1 cellular context compared by ENCODE assay signal in the genomic region with DNA sequence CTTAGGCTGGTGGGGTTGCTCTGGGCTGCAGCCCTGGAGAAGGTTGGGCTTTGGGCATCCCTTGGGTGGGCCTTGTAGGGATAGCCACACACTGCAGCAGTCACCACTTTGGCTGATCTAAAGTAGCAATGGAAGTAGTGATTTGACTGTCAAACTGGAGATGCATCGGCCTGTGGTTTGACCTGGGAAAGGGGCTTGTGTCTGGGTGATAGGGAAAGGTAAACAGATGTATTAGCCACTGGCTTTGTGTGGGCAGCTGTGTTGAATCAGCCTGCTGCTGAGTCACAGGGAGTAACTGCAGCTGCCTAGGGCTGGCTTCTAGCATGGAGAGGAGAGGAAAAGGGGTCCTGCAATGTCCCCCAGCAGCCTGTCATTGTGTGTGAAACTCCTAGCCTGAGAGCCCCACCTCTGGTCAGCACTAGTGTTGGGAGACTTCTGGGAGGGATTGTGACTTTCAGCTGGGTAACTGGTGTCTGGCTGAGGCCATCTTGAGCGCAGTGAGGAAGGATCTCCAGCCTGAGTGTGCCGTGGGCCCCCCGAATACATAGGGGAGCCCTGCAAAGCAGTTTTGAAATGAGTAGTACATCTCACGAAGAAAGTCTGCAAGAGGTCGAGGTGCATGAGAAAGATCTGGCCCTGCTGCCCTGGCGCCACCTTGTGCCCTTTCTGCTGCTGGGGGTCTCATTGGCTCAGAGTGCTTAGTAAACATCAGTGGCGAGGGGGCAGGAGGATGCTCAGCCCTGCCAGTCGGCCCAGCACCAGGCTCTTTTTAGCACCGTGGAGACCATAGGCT.
TF ChIP-seq lines count a peak whose summit lies in the region.

No MANE protein-coding gene starts in this region.

TF ChIP-seq in HEK293, 187 proteins besides CTCF, POLR2A, EP300 and RAD21 (continued from another document):
- TF ChIP-seq, protein P1, sequence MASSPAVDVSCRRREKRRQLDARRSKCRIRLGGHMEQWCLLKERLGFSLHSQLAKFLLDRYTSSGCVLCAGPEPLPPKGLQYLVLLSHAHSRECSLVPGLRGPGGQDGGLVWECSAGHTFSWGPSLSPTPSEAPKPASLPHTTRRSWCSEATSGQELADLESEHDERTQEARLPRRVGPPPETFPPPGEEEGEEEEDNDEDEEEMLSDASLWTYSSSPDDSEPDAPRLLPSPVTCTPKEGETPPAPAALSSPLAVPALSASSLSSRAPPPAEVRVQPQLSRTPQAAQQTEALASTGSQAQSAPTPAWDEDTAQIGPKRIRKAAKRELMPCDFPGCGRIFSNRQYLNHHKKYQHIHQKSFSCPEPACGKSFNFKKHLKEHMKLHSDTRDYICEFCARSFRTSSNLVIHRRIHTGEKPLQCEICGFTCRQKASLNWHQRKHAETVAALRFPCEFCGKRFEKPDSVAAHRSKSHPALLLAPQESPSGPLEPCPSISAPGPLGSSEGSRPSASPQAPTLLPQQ (tag by site-specific recombination; IDR thresholded peaks at IDR 0.05) = no peak
- TF ChIP-seq ZNF362 (tag by site-specific recombination; IDR thresholded peaks at IDR 0.05) (0 out of 2 replicates have a peak, but pooled peaks have one; percentile 23), ZNF155 (tag by site-specific recombination; IDR thresholded peaks at IDR 0.05) (no peak), ZNF514 (tag by site-specific recombination; IDR thresholded peaks at IDR 0.05) (no peak), ZNF394 (tag by site-specific recombination; IDR thresholded peaks at IDR 0.05; ENCODE audit: borderline replicate concordance) (peak; percentile 38; the same call in 1 of the 2 replicates), ZNF10 (tag by site-specific recombination; IDR thresholded peaks at IDR 0.05) (no peak), ZNF624 (tag by site-specific recombination; IDR thresholded peaks at IDR 0.05) (no peak), ZNF174 (tag by site-specific recombination; IDR thresholded peaks at IDR 0.05) (no peak), ZNF560 (tag by site-specific recombination; IDR thresholded peaks at IDR 0.05; ENCODE audit: borderline replicate concordance) (no peak), OVOL3 (tag by site-specific recombination; IDR thresholded peaks at IDR 0.05) (no peak), ZNF335 (tag by site-specific recombination; conservative IDR thresholded peaks at IDR 0.05) (peak; percentile 21), ZEB2 (tag by site-specific recombination; IDR thresholded peaks at IDR 0.05) (no peak), ZFHX2 (tag by site-specific recombination; conservative IDR thresholded peaks at IDR 0.05) (peak; percentile 69), WT1 (tag by site-specific recombination; IDR thresholded peaks at IDR 0.05) (no peak), ZNF549 (tag by site-specific recombination; IDR thresholded peaks at IDR 0.05) (no peak), ZNF600 (tag by site-specific recombination; IDR thresholded peaks at IDR 0.05) (0 out of 2 replicates have a peak, but pooled peaks have one; percentile 18), ZNF529 (tag by site-specific recombination; IDR thresholded peaks at IDR 0.05; ENCODE audit: insufficient replicate concordance) (no peak)
- TF ChIP-seq, protein P2, sequence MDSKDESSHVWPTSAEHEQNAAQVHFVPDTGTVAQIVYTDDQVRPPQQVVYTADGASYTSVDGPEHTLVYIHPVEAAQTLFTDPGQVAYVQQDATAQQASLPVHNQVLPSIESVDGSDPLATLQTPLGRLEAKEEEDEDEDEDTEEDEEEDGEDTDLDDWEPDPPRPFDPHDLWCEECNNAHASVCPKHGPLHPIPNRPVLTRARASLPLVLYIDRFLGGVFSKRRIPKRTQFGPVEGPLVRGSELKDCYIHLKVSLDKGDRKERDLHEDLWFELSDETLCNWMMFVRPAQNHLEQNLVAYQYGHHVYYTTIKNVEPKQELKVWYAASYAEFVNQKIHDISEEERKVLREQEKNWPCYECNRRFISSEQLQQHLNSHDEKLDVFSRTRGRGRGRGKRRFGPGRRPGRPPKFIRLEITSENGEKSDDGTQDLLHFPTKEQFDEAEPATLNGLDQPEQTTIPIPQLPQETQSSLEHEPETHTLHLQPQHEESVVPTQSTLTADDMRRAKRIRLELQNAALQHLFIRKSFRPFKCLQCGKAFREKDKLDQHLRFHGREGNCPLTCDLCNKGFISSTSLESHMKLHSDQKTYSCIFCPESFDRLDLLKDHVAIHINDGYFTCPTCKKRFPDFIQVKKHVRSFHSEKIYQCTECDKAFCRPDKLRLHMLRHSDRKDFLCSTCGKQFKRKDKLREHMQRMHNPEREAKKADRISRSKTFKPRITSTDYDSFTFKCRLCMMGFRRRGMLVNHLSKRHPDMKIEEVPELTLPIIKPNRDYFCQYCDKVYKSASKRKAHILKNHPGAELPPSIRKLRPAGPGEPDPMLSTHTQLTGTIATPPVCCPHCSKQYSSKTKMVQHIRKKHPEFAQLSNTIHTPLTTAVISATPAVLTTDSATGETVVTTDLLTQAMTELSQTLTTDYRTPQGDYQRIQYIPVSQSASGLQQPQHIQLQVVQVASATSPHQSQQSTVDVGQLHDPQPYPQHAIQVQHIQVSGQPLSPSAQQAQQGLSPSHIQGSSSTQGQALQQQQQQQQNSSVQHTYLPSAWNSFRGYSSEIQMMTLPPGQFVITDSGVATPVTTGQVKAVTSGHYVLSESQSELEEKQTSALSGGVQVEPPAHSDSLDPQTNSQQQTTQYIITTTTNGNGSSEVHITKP (tag by site-specific recombination; IDR thresholded peaks at IDR 0.05) = no peak
- TF ChIP-seq, protein P3, sequence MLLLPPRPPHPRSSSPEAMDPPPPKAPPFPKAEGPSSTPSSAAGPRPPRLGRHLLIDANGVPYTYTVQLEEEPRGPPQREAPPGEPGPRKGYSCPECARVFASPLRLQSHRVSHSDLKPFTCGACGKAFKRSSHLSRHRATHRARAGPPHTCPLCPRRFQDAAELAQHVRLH (tag by site-specific recombination; IDR thresholded peaks at IDR 0.05) = no peak
- TF ChIP-seq, protein P4, sequence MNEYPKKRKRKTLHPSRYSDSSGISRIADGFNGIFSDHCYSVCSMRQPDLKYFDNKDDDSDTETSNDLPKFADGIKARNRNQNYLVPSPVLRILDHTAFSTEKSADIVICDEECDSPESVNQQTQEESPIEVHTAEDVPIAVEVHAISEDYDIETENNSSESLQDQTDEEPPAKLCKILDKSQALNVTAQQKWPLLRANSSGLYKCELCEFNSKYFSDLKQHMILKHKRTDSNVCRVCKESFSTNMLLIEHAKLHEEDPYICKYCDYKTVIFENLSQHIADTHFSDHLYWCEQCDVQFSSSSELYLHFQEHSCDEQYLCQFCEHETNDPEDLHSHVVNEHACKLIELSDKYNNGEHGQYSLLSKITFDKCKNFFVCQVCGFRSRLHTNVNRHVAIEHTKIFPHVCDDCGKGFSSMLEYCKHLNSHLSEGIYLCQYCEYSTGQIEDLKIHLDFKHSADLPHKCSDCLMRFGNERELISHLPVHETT (tag by site-specific recombination; IDR thresholded peaks at IDR 0.05) = no peak
